In the genomic region with DNA sequence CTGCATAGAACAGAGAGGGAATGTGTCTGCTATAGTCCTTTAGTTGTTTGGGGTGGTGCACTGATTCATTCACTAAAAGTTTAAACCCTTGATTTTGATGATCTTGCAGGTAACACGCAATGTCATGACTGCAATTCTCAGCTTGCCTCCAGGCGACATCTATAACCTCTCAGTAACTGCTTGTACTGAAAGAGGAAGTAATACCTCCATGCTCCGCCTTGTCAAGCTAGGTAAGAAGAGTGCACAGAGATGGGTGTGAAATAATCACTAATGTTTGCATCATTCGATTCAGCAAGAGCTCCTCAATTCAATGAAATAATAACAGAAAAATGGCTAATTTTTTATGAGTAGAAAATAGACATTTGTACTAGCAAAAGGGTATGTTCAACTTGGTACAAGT, we compare ENCODE assay signal across 11 cellular contexts.
DNase-seq lines count a peak whose midpoint lies in the region; ATAC-seq and TF ChIP-seq lines count a peak whose summit lies in the region.
"Had no signal": no experiment of that assay in that cellular context is flagged by ENCODE, and none has a peak within 500 bp of the region (broad histone marks: within the 10 kb centered on the region; RNA-seq: fewer than 3 reads in every experiment).

No MANE protein-coding gene starts in this region.

- H3K79me2 ChIP-seq in OCI-LY3 (ENCODE audit: low read length): no peaks in the 10 kb centered on the region

- H3K9me3 Mint-ChIP-seq in naive thymus-derived CD4-positive, alpha-beta T cell: peaks cover 0 to 24% (median 10%) of the 10 kb centered on the region in 11 donors
- H3K9me3 Mint-ChIP-seq: activated naive CD4-positive, alpha-beta T cell treated with anti-CD3 and anti-CD28 coated beads, Interleukin-2, amount 50 U/mL, for 72 hours had no signal

- POLR2A ChIA-PET in naive thymus-derived CD4-positive, alpha-beta T cell (lab: Charles Lee): interaction anchor here (1.3 to 1.5 kb wide), 2 partner anchors 20 to 42 kb away, joined by 3 read pairs; no protein-coding TSS in a partner anchor

- peaks cover 4 to 11% (median 6%) of the 10 kb centered on the region in 5 donors for H3K36me3 Mint-ChIP-seq in naive thymus-derived CD4-positive, alpha-beta T cell

- no peaks in the 10 kb centered on the region for H4K20me1 ChIP-seq in OCI-LY3 (ENCODE audit: insufficient read depth, low read length)
- H4K20me1 ChIP-seq: BLaER1 treated with 17β-estradiol and CSF1 and Interleukin-3, amounts not matched to agents 10 nM and 100 nM had no signal

- H3K27me3 ChIP-seq in OCI-LY3 (ENCODE audit: low read depth, low read length): peaks cover 7% of the 10 kb centered on the region; the same call in 1 of the 2 replicates
- no peaks in the 10 kb centered on the region for H3K27me3 ChIP-seq in naive thymus-derived CD4-positive, alpha-beta T cell (ENCODE audit: control insufficient read depth in 2 of 2, insufficient read depth in 2 of 2, low read length in 2 of 2)
- H3K27me3 ChIP-seq: BLaER1 treated with 17β-estradiol and CSF1 and Interleukin-3, amounts not matched to agents 10 nM and 100 nM had no signal

- H3K4me1 ChIP-seq in OCI-LY3 (ENCODE audit: low read length): peaks cover 23% of the 10 kb centered on the region
- H3K4me1 ChIP-seq in naive thymus-derived CD4-positive, alpha-beta T cell (ENCODE audit: control insufficient read depth in 2 of 2, insufficient read depth in 2 of 2, low read length in 2 of 2): no peaks in the 10 kb centered on the region

- H3K9me3 ChIP-seq in OCI-LY3 (ENCODE audit: insufficient read depth, low read length): 0 out of 2 replicates have a peak, but pooled peaks cover 6% of the 10 kb centered on the region
- peaks cover 4 to 5% (median 4%) of the 10 kb centered on the region in 3 experiments for H3K9me3 ChIP-seq in naive thymus-derived CD4-positive, alpha-beta T cell (ENCODE audit: control insufficient read depth in 2 of 3, low read length in 3 of 3)

- H3K4me3 Mint-ChIP-seq in naive thymus-derived CD4-positive, alpha-beta T cell: no peak overlapping the region

- intact Hi-C loops in naive thymus-derived CD4-positive, alpha-beta T cell (cut with micrococcal nuclease): loop anchor here in 1 of 2 donors (2.0 kb wide), 1 partner anchor 257 kb away; no protein-coding TSS in a partner anchor

- no peaks in the 10 kb centered on the region for H3K36me3 ChIP-seq in OCI-LY3 (replicated peaks; ENCODE audit: low read depth, low read length)
- H3K36me3 ChIP-seq in naive thymus-derived CD4-positive, alpha-beta T cell (ENCODE audit: control insufficient read depth in 2 of 3, insufficient read depth in 3 of 3, low read length in 3 of 3): no peaks in the 10 kb centered on the region
- H3K36me3 ChIP-seq: BLaER1 treated with 17β-estradiol and CSF1 and Interleukin-3, amounts not matched to agents 10 nM and 100 nM had no signal

- H3K27ac ChIP-seq in OCI-LY3 (ENCODE audit: low read length): peak overlapping the region; percentile 19; the same call in 1 of the 2 replicates
- H3K27ac ChIP-seq in naive thymus-derived CD4-positive, alpha-beta T cell (ENCODE audit: low read depth, low read length): no peak overlapping the region
- H3K27ac ChIP-seq: BLaER1 treated with 17β-estradiol and CSF1 and Interleukin-3, amounts not matched to agents 10 nM and 100 nM had no signal

- ATAC-seq in GM19455 (IDR thresholded peaks at IDR 0.05; ENCODE audit: unreplicated experiment): peak; percentile 99
- peak; percentile 100 for ATAC-seq in HG03066 (IDR thresholded peaks at IDR 0.05; ENCODE audit: low read depth, unreplicated experiment)
- ATAC-seq in left lobe of liver: no peak
- ATAC-seq in naive thymus-derived CD4-positive, alpha-beta T cell: no peak
- ATAC-seq in SK-N-SH treated with all-trans-retinoic acid at 6 μM for 48 hours: no peak

- H3K4me1 Mint-ChIP-seq in naive thymus-derived CD4-positive, alpha-beta T cell: peaks cover 0 to 4% (median under 1%) of the 10 kb centered on the region in 7 donors

- peak overlapping the region; percentile 32 for H3K9ac ChIP-seq in OCI-LY3 (ENCODE audit: low read length)
- H3K9ac ChIP-seq: BLaER1 treated with 17β-estradiol and CSF1 and Interleukin-3, amounts not matched to agents 10 nM and 100 nM had no signal

- no peak overlapping the region; the same call in 1 of the 2 replicates for H2AFZ ChIP-seq in OCI-LY3 (ENCODE audit: low read depth, low read length)

- H3K4me3 ChIP-seq in GM12865 (ENCODE audit: low read depth, low read length) (no peak overlapping the region), OCI-LY3 (ENCODE audit: low read length) (peak overlapping the region; percentile 42)
- no peak overlapping the region for H3K4me3 ChIP-seq in naive thymus-derived CD4-positive, alpha-beta T cell (ENCODE audit: low read length)
- H3K4me3 ChIP-seq: BLaER1 treated with 17β-estradiol and CSF1 and Interleukin-3, amounts not matched to agents 10 nM and 100 nM had no signal

- peak overlapping the region; percentile 65 for H3K4me2 ChIP-seq in OCI-LY3 (ENCODE audit: low read length)

- CTCF ChIA-PET in naive thymus-derived CD4-positive, alpha-beta T cell (lab: Charles Lee): interaction anchor here (0.7 to 12.1 kb wide), 3 partner anchors 44 to 113 kb away, joined by 3 to 405 read pairs (median 3); no protein-coding TSS in a partner anchor

- peaks cover 0 to 47% (median 11%) of the 10 kb centered on the region in 5 donors for H3K27me3 Mint-ChIP-seq in naive thymus-derived CD4-positive, alpha-beta T cell

- DNase-seq in GM12865 (ENCODE audit: low read depth) (peak; percentile 84), DMS79 (lab: John Stamatoyannopoulos, UW) (no peak), left lobe of liver (ENCODE audit: low spot score) (no peak)
- DNase-seq in naive thymus-derived CD4-positive, alpha-beta T cell: no peak
- DNase-seq: Right ventricle myocardium superior had no signal

- peak; percentile 22 for TF ChIP-seq CTCF in GM12865 (IDR thresholded peaks at IDR 0.05; ENCODE audit: insufficient read depth, low read depth, low read length, missing control alignments)
- TF ChIP-seq CTCF in OCI-LY3 (IDR thresholded peaks at IDR 0.05; ENCODE audit: low read depth, low read length): peak; percentile 24

- no peak overlapping the region for H3K27ac Mint-ChIP-seq in naive thymus-derived CD4-positive, alpha-beta T cell
- H3K27ac Mint-ChIP-seq: activated naive CD4-positive, alpha-beta T cell treated with anti-CD3 and anti-CD28 coated beads, Interleukin-2, amount 50 U/mL, for 72 hours had no signal

TF ChIP-seq in SK-N-SH treated with all-trans-retinoic acid at 6 μM for 48 hours, 23 proteins besides CTCF, POLR2A, EP300 and RAD21:
- TF ChIP-seq, protein P1, sequence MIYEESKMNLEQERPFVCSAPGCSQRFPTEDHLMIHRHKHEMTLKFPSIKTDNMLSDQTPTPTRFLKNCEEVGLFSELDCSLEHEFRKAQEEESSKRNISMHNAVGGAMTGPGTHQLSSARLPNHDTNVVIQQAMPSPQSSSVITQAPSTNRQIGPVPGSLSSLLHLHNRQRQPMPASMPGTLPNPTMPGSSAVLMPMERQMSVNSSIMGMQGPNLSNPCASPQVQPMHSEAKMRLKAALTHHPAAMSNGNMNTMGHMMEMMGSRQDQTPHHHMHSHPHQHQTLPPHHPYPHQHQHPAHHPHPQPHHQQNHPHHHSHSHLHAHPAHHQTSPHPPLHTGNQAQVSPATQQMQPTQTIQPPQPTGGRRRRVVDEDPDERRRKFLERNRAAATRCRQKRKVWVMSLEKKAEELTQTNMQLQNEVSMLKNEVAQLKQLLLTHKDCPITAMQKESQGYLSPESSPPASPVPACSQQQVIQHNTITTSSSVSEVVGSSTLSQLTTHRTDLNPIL (CRISPR knock-in tag; IDR thresholded peaks at IDR 0.05; ENCODE audit: low read depth): no peak
- no peak for TF ChIP-seq ISL1 (CRISPR knock-in tag; IDR thresholded peaks at IDR 0.05)
- TF ChIP-seq, protein P2, sequence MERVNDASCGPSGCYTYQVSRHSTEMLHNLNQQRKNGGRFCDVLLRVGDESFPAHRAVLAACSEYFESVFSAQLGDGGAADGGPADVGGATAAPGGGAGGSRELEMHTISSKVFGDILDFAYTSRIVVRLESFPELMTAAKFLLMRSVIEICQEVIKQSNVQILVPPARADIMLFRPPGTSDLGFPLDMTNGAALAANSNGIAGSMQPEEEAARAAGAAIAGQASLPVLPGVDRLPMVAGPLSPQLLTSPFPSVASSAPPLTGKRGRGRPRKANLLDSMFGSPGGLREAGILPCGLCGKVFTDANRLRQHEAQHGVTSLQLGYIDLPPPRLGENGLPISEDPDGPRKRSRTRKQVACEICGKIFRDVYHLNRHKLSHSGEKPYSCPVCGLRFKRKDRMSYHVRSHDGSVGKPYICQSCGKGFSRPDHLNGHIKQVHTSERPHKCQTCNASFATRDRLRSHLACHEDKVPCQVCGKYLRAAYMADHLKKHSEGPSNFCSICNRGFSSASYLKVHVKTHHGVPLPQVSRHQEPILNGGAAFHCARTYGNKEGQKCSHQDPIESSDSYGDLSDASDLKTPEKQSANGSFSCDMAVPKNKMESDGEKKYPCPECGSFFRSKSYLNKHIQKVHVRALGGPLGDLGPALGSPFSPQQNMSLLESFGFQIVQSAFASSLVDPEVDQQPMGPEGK (CRISPR knock-in tag; IDR thresholded peaks at IDR 0.05; ENCODE audit: borderline replicate concordance): no peak

Comparison
In these comparisons a context has a peak if more than half of its experiments do, and no peak if none do; other contexts are left out.
1. ATAC-seq: peak in GM19455 (single experiment) and HG03066 (single experiment); none in left lobe of liver (single experiment), naive thymus-derived CD4-positive, alpha-beta T cell (single experiment) and SK-N-SH treated with all-trans-retinoic acid at 6 μM for 48 hours (single experiment).